In genomic region chr3:42979044-42979962, GRCh38 we compare ENCODE assay signal across 9 cellular contexts. TPM values are rescaled to one million over a fixed set of nuclear protein-coding genes. Genes with fewer than 3 reads are reported as not detected.
DNase-seq lines count a peak whose midpoint lies in the region; ATAC-seq, FAIRE-seq and TF ChIP-seq lines count a peak whose summit lies in the region.
"Had no signal": no experiment of that assay in that cellular context is flagged by ENCODE, and none has a peak within 500 bp of the region (broad histone marks: within the 10 kb centered on the region; RNA-seq: fewer than 3 reads in every experiment).

TSS of gene GASK1A (plus strand) at chr3:42979311. CDS start at chr3:42979643, 332 bp downstream.

- H2AFZ ChIP-seq in mammary epithelial cell (ENCODE audit: low read depth, low read length): peak within 1 kb of the TSS; percentile 21
- H2AFZ ChIP-seq in HepG2 (ENCODE audit: low read length): no peak within 1 kb of the TSS

- intact Hi-C loops in mammary epithelial cell (cut with micrococcal nuclease): no loop called here
- intact Hi-C loops in HepG2 (cut with micrococcal nuclease; ENCODE audit: unreplicated experiment): no loop called here

- TF ChIP-seq EP300 in HepG2 (IDR thresholded peaks at IDR 0.05; ENCODE audit: low read depth in 2 of 2, low read length in 2 of 2) (no peak), HepG2 (CRISPR knock-in tag; IDR thresholded peaks at IDR 0.05; ENCODE audit: borderline replicate concordance) (no peak)

- no peak for TF ChIP-seq CTCF in Peyer's patch (IDR thresholded peaks at IDR 0.05)
- TF ChIP-seq CTCF in mammary epithelial cell (conservative IDR thresholded peaks at IDR 0.05 in 1 of 2, IDR thresholded peaks at IDR 0.05 in 1 of 2; ENCODE audit: extremely low read depth in 1 of 2, insufficient read depth in 1 of 2, low read depth in 1 of 2, low read length in 2 of 2): no peak
- TF ChIP-seq CTCF in HepG2 (CRISPR knock-in tag; IDR thresholded peaks at IDR 0.05): no peak

- dilution Hi-C loops in mammary epithelial cell (cut with HindIII; ENCODE audit: low sequenced_read_pairs): no loop called here

- H3K27me3 ChIP-seq in Peyer's patch: peaks cover 0 to 6% of the 10 kb centered on the region in 2 donors
- peaks cover 18% of the 10 kb centered on the region for H3K27me3 ChIP-seq in mammary epithelial cell (ENCODE audit: insufficient read depth, low read length)
- H3K27me3 ChIP-seq in HepG2 (ENCODE audit: control insufficient read depth in 1 of 2, insufficient read depth in 2 of 2, low read length in 2 of 2): peaks cover 9 to 63% of the 10 kb centered on the region in 2 experiments

- H3K79me2 ChIP-seq in mammary epithelial cell (ENCODE audit: insufficient read depth, low read length) (no peaks in the 10 kb centered on the region), HepG2 (ENCODE audit: insufficient read depth, low read length) (no peaks in the 10 kb centered on the region)

- ATAC-seq in HepG2 (peak; percentile 73), GM19023 (IDR thresholded peaks at IDR 0.05; ENCODE audit: unreplicated experiment) (no peak)

- TF ChIP-seq POLR2A in Peyer's patch (IDR thresholded peaks at IDR 0.05): no peak
- TF ChIP-seq POLR2A in HepG2 (IDR thresholded peaks at IDR 0.05; ENCODE audit: insufficient read depth in 1 of 2, low read depth in 2 of 2, low read length in 2 of 2): no peak

- no peak for TF ChIP-seq RAD21 in HepG2 (CRISPR knock-in tag; IDR thresholded peaks at IDR 0.05)

- FAIRE-seq in HepG2 (lab: Jason Lieb, UNC): no peak

- H3K9me3 ChIP-seq in Peyer's patch (peaks cover 0 to under 1% (median 0%) of the 10 kb centered on the region in 4 donors), mammary epithelial cell (replicated peaks; ENCODE audit: insufficient read depth, low read length) (peaks cover under 1% of the 10 kb centered on the region), HepG2 (ENCODE audit: low read length) (peaks cover 14% of the 10 kb centered on the region)

- peak within 1 kb of the TSS in 2 of 4 donors; percentile 44 to 48 for H3K27ac ChIP-seq in Peyer's patch
- no peak within 1 kb of the TSS for H3K27ac ChIP-seq in mammary epithelial cell (ENCODE audit: insufficient read depth, low read depth, low read length)
- H3K27ac ChIP-seq in HepG2 (ENCODE audit: extremely low read length, insufficient read depth, low read length): no peak within 1 kb of the TSS

- H3K4me2 ChIP-seq in mammary epithelial cell (ENCODE audit: insufficient read depth, low read depth, low read length) (peak within 1 kb of the TSS; percentile 88), HepG2 (ENCODE audit: low read depth, low read length) (peak within 1 kb of the TSS; percentile 59)

- 12% methylated on average over 20 of the region's 79 CpGs for WGBS in mammary epithelial cell (ENCODE audit: low coverage, missing lambda C conversion rate)
- WGBS in HepG2 (ENCODE audit: low lambda C conversion rate): 18% methylated on average over 8 of the region's 79 CpGs

- DNase-seq in NCI-H2029 (lab: John Stamatoyannopoulos, UW): peak; percentile 10
- DNase-seq in NCI-H2029 treated with DMSO at 0.1 percent for 48 hours (lab: John Stamatoyannopoulos, UW): no peak
- DNase-seq in Peyer's patch: peak; percentile 23 to 62 (median 58)
- peak; percentile 30 for DNase-seq in mammary epithelial cell
- no peak for DNase-seq in HepG2 (ENCODE audit: low spot score)
- DNase-seq in stimulated activated CD4-positive, alpha-beta T cell treated with anti-CD3 and anti-CD28 coated beads, Interleukin-4, amount 100 ng/mL, for 1 hour: peak; percentile 32
- no peak for DNase-seq in OCI-M2 (lab: John Stamatoyannopoulos, UW; ENCODE audit: unreplicated experiment)
- DNase-seq: DND-41 had no signal

- POLR2A ChIA-PET in HepG2 (lab: Yijun Ruan, JAX): no interaction called here

- CTCF ChIA-PET in mammary epithelial cell (lab: Charles Lee; ENCODE audit: low non-redundant PET) (no interaction called here), HepG2 (lab: Yijun Ruan, JAX; ENCODE audit: low intra/inter-chr PET ratio, low total read pairs) (no interaction called here)

- BruUV-seq in mammary epithelial cell (replicated peaks; lab: Mats Ljungman, UMichigan) (no TSS peak), HepG2 (replicated peaks; lab: Mats Ljungman, UMichigan) (no TSS peak)

- H3K4me3 ChIP-seq in Peyer's patch: peak within 1 kb of the TSS; percentile 41 to 72 (median 46)
- peak within 1 kb of the TSS in 2 of 3 experiments; percentile 24 to 37 for H3K4me3 ChIP-seq in mammary epithelial cell (replicated peaks in 1 of 3; ENCODE audit: insufficient read depth in 1 of 3, low read depth in 2 of 3, low read length in 3 of 3)
- peak within 1 kb of the TSS; percentile 30 to 54 (median 33); a peak in 4 of 6 replicates for H3K4me3 ChIP-seq in HepG2 (replicated peaks in 1 of 3; ENCODE audit: insufficient read depth in 1 of 3, low read depth in 2 of 3, low read length in 3 of 3)

- H3K36me3 ChIP-seq in Peyer's patch: no peaks in the 10 kb centered on the region
- H3K36me3 ChIP-seq in mammary epithelial cell (ENCODE audit: insufficient read depth, low read length): no peaks in the 10 kb centered on the region
- no peaks in the 10 kb centered on the region for H3K36me3 ChIP-seq in HepG2 (replicated peaks in 1 of 2; ENCODE audit: control insufficient read depth in 1 of 2, insufficient read depth in 2 of 2, low read length in 2 of 2)

- H3K9ac ChIP-seq in mammary epithelial cell (ENCODE audit: insufficient read depth, low read length) (no peak within 1 kb of the TSS), HepG2 (ENCODE audit: insufficient read depth, low read depth, low read length) (no peak within 1 kb of the TSS)

- H4K20me1 ChIP-seq in mammary epithelial cell (ENCODE audit: insufficient read depth, low read length) (no peaks in the 10 kb centered on the region), HepG2 (ENCODE audit: insufficient read depth, low read length) (no peaks in the 10 kb centered on the region)

- H3K4me1 ChIP-seq in Peyer's patch: peaks cover 0 to 16% (median 2%) of the 10 kb centered on the region in 4 donors
- H3K4me1 ChIP-seq in mammary epithelial cell (ENCODE audit: insufficient read depth, low read length): peaks cover 5% of the 10 kb centered on the region
- H3K4me1 ChIP-seq in HepG2 (ENCODE audit: insufficient read depth, low read length): no peaks in the 10 kb centered on the region

- in situ Hi-C loops in mammary epithelial cell (cut with MboI; ENCODE audit: low sequenced_read_pairs in 2 of 2): no loop called here
- in situ Hi-C loops in HepG2 (cut with HindIII; ENCODE audit: extremely low pct_ligation_motif_present, low pct_unique_long_range_greater_than_20kb): no loop called here

TF ChIP-seq in HepG2, 621 proteins besides CTCF, POLR2A, EP300 and RAD21 (continues in another document):
- peak; percentile 97 for TF ChIP-seq ZNF800 (CRISPR knock-in tag; IDR thresholded peaks at IDR 0.05)
- TF ChIP-seq TBL1XR1 (IDR thresholded peaks at IDR 0.05; ENCODE audit: borderline replicate concordance, low read length, partially characterized antibody): no peak

RNA-seq across cellular contexts. Expression of gene GASK1A, which starts in this region (rescaled TPM):
- total RNA-seq in Peyer's patch: 1 to 10 TPM; 1.8 to 9.1 (median 6.3) TPM
- 1 to 10 TPM; 1.1 to 2.5 TPM for total RNA-seq in mammary epithelial cell
- 0.20 TPM for polyA plus RNA-seq in mammary epithelial cell
- polyA minus RNA-seq in mammary epithelial cell: not detected
- total RNA-seq in HepG2 (2016; rRNA removed; fragmentation: Illumina TruSeq; extraction: Trizol): not detected in 2 replicates
- not detected in 2 replicates for total RNA-seq in HepG2 (2016; cell fraction: cytosol; rRNA removed; fragmentation: Illumina TruSeq; extraction: Trizol; ENCODE audit: low read depth)
- total RNA-seq in HepG2 (2016; cell fraction: insoluble cytoplasmic fraction; rRNA removed; fragmentation: Illumina TruSeq; extraction: Trizol): not detected in 2 replicates
- not detected in 2 replicates for total RNA-seq in HepG2 (2016; cell fraction: membrane; rRNA removed; fragmentation: Illumina TruSeq; extraction: Trizol)
- total RNA-seq in HepG2 (2016; cell fraction: nucleus; rRNA removed; fragmentation: Illumina TruSeq; extraction: Trizol): not detected in 2 replicates
- not detected in 2 replicates for polyA plus RNA-seq in HepG2 (2011; rRNA removed)
- polyA plus RNA-seq in HepG2 (2011; cell fraction: cytosol; rRNA removed): not detected in 2 replicates
- not detected in 2 replicates for polyA plus RNA-seq in HepG2 (2011; cell fraction: nucleus; rRNA removed)
- not detected in 2 replicates for polyA plus RNA-seq in HepG2 (2012)
- polyA plus RNA-seq in HepG2 (2016; cell fraction: cytosol; fragmentation: Illumina TruSeq; extraction: Trizol; ENCODE audit: low read depth): not detected in 2 replicates
- not detected in 2 replicates for polyA plus RNA-seq in HepG2 (2016; cell fraction: insoluble cytoplasmic fraction; fragmentation: Illumina TruSeq; extraction: Trizol; ENCODE audit: low read depth)
- polyA plus RNA-seq in HepG2 (2016; cell fraction: membrane; fragmentation: Illumina TruSeq; extraction: Trizol; ENCODE audit: low read depth): not detected in 2 replicates
- polyA plus RNA-seq in HepG2 (2016; cell fraction: nucleus; fragmentation: Illumina TruSeq; extraction: Trizol; ENCODE audit: insufficient read depth, low read depth): not detected in 2 replicates
- polyA minus RNA-seq in HepG2 (2011; rRNA and poly(A)+ RNA removed; ENCODE audit: low replicate concordance): not detected in 2 replicates
- not detected in 2 replicates for polyA minus RNA-seq in HepG2 (2011; cell fraction: cytosol; rRNA and poly(A)+ RNA removed)
- polyA minus RNA-seq in HepG2 (2011; cell fraction: nucleus; rRNA and poly(A)+ RNA removed): not detected in 2 replicates

Comparison
In these comparisons a context has a peak if more than half of its experiments do, and no peak if none do; other contexts are left out.
1. DNase-seq: peak in NCI-H2029 (single experiment), Peyer's patch (3 of 3), mammary epithelial cell (single experiment) and stimulated activated CD4-positive, alpha-beta T cell treated with anti-CD3 and anti-CD28 coated beads, Interleukin-4, amount 100 ng/mL, for 1 hour (single experiment); none in NCI-H2029 treated with DMSO at 0.1 percent for 48 hours (single experiment), HepG2 (single experiment) and OCI-M2 (single experiment).
2. Peak in ATAC-seq, H3K4me3 ChIP-seq and H3K4me2 ChIP-seq in HepG2; RNA of the gene not detected or under 1 TPM.
3. Peak in every context shown above with its lines, with median percentiles within 50 percentile points of each other: H3K4me3 ChIP-seq.